ENCODE assay signal across 8 cellular contexts in genomic region chr9:133048595-133048994, GRCh38. TPM values are rescaled to one million over a fixed set of nuclear protein-coding genes. Genes with fewer than 3 reads are reported as not detected.
DNase-seq lines count a peak whose midpoint lies in the region; ATAC-seq and TF ChIP-seq lines count a peak whose summit lies in the region.

No MANE protein-coding gene starts in this region.

- ATAC-seq in HG02840 (IDR thresholded peaks at IDR 0.05; ENCODE audit: low FRiP score, unreplicated experiment), result no peak

- H3K4me3 ChIP-seq in effector memory CD4-positive, alpha-beta T cell (ENCODE audit: insufficient read depth, low read depth, low read length, poor library complexity, severe bottlenecking), result no peak overlapping the region

- no peaks in the 10 kb centered on the region for H3K27me3 ChIP-seq in effector memory CD4-positive, alpha-beta T cell (replicated peaks; ENCODE audit: control insufficient read depth, insufficient read depth, low read length, poor library complexity, severe bottlenecking)

- H3K9me3 Mint-ChIP-seq in activated CD4-positive, alpha-beta memory T cell treated with anti-CD3 and anti-CD28 coated beads, Interleukin-2, amount 10 ng/mL, durations not matched to agents 7 days and 5 days, result no peaks in the 10 kb centered on the region
- no peaks in the 10 kb centered on the region for H3K9me3 Mint-ChIP-seq in nephron progenitor cell

- H3K36me3 ChIP-seq in effector memory CD4-positive, alpha-beta T cell (ENCODE audit: control insufficient read depth, insufficient read depth, low read length), result peaks cover 56% of the 10 kb centered on the region

- no peak overlapping the region for H3K27ac Mint-ChIP-seq in activated CD4-positive, alpha-beta memory T cell treated with anti-CD3 and anti-CD28 coated beads, Interleukin-2, amount 10 ng/mL, durations not matched to agents 7 days and 5 days
- H3K27ac Mint-ChIP-seq in nephron progenitor cell, result no peak overlapping the region

- peaks cover 3% of the 10 kb centered on the region for H3K4me1 Mint-ChIP-seq in activated CD4-positive, alpha-beta memory T cell treated with anti-CD3 and anti-CD28 coated beads, Interleukin-2, amount 10 ng/mL, durations not matched to agents 7 days and 5 days
- no peaks in the 10 kb centered on the region for H3K4me1 Mint-ChIP-seq in nephron progenitor cell

- TF ChIP-seq CTCF in nephron progenitor cell (IDR thresholded peaks at IDR 0.05), result no peak

- no peaks in the 10 kb centered on the region for H3K4me1 ChIP-seq in effector memory CD4-positive, alpha-beta T cell (ENCODE audit: control insufficient read depth, insufficient read depth, low read length, poor library complexity, severe bottlenecking)

- POLR2A ChIA-PET in activated CD4-positive, alpha-beta memory T cell treated with anti-CD3 and anti-CD28 coated beads, Interleukin-2, amount 10 ng/mL, durations not matched to agents 7 days and 5 days (lab: Charles Lee), result no interaction called here

- no peak overlapping the region for H3K27ac ChIP-seq in effector memory CD4-positive, alpha-beta T cell (ENCODE audit: insufficient read depth, low read length, poor library complexity, severe bottlenecking)

- H3K4me3 Mint-ChIP-seq in activated CD4-positive, alpha-beta memory T cell treated with anti-CD3 and anti-CD28 coated beads, Interleukin-2, amount 10 ng/mL, durations not matched to agents 7 days and 5 days, result no peak overlapping the region
- H3K4me3 Mint-ChIP-seq in nephron progenitor cell, result no peak overlapping the region

- H3K36me3 Mint-ChIP-seq in activated CD4-positive, alpha-beta memory T cell treated with anti-CD3 and anti-CD28 coated beads, Interleukin-2, amount 10 ng/mL, durations not matched to agents 7 days and 5 days (ENCODE audit: low read depth), result peaks cover 43% of the 10 kb centered on the region
- H3K36me3 Mint-ChIP-seq in nephron progenitor cell (ENCODE audit: low read depth), result peaks cover 40% of the 10 kb centered on the region

- DNase-seq in COLO829 (ENCODE audit: low spot score) (peak; percentile 18), HT-29 (ENCODE audit: low spot score) (peak; percentile 30), iPS-NIHi7 (ENCODE audit: extremely low spot score) (peak; percentile 63), nephron progenitor cell (no peak)
- peak; percentile 64 for DNase-seq in activated CD4-positive, alpha-beta memory T cell treated with anti-CD3 and anti-CD28 coated beads, Interleukin-2, amount 10 ng/mL, durations not matched to agents 7 days and 5 days
- no peak for DNase-seq in effector CD4-positive, alpha-beta T cell
- no peak for DNase-seq in effector memory CD4-positive, alpha-beta T cell

- H3K27me3 Mint-ChIP-seq in activated CD4-positive, alpha-beta memory T cell treated with anti-CD3 and anti-CD28 coated beads, Interleukin-2, amount 10 ng/mL, durations not matched to agents 7 days and 5 days, result no peaks in the 10 kb centered on the region
- H3K27me3 Mint-ChIP-seq in nephron progenitor cell (ENCODE audit: low read depth, poor library complexity), result no peaks in the 10 kb centered on the region

- no peaks in the 10 kb centered on the region for H3K9me3 ChIP-seq in effector memory CD4-positive, alpha-beta T cell (ENCODE audit: control insufficient read depth, low read length)

- CTCF ChIA-PET in activated CD4-positive, alpha-beta memory T cell treated with anti-CD3 and anti-CD28 coated beads, Interleukin-2, amount 10 ng/mL, durations not matched to agents 7 days and 5 days (lab: Charles Lee), result interaction anchor here (0.6 to 2.0 kb wide), 13 partner anchors 11 to 323 kb away, joined by 3 to 18 read pairs (median 5); partner anchors contain the start of gene GTF3C5

RNA-seq across cellular contexts. Expression of gene CEL, which starts 13.2 kb away (rescaled TPM):
- 0.08 and 0.58 TPM in 2 replicates for total RNA-seq in HT-29 (2014; rRNA removed; shearing (Covaris generic))
- total RNA-seq in activated CD4-positive, alpha-beta memory T cell treated with anti-CD3 and anti-CD28 coated beads, Interleukin-2, amount 10 ng/mL, durations not matched to agents 7 days and 5 days, result 1 to 10 TPM; 1.1 to 1.4 TPM

RNA-seq across cellular contexts. Expression of gene GTF3C5, which starts 17.8 kb away (rescaled TPM):
- total RNA-seq in HT-29 (2014; rRNA removed; shearing (Covaris generic)), result 136 and 159 TPM in 2 replicates
- total RNA-seq in activated CD4-positive, alpha-beta memory T cell treated with anti-CD3 and anti-CD28 coated beads, Interleukin-2, amount 10 ng/mL, durations not matched to agents 7 days and 5 days, result 10 to 100 TPM; 66.8 to 67.3 TPM

Comparison
In these comparisons a context has a peak if more than half of its experiments do, and no peak if none do; other contexts are left out.
1. DNase-seq: peak in COLO829 (single experiment), HT-29 (single experiment), activated CD4-positive, alpha-beta memory T cell treated with anti-CD3 and anti-CD28 coated beads, Interleukin-2, amount 10 ng/mL, durations not matched to agents 7 days and 5 days (single experiment) and iPS-NIHi7 (single experiment); none in effector CD4-positive, alpha-beta T cell (single experiment), effector memory CD4-positive, alpha-beta T cell (0 of 3) and nephron progenitor cell (single experiment).